ENCODE assay signal across 31 cellular contexts in genomic region chrX:133159205-133159604, GRCh38. TPM values are rescaled to one million over a fixed set of nuclear protein-coding genes. Genes with fewer than 3 reads are reported as not detected.
"Had no signal": no experiment of that assay in that cellular context is flagged by ENCODE, and none has a peak within 500 bp of the region (broad histone marks: within the 10 kb centered on the region; RNA-seq: fewer than 3 reads in every experiment).

No MANE protein-coding gene starts in this region.

- H2AFZ ChIP-seq: hepatocyte had no signal

- H3K4me1 ChIP-seq: esophagus squamous epithelium, foreskin keratinocyte, gastroesophageal sphincter, heart left ventricle, left lung, lower lobe of right lung had no signal

- H3K9me3 ChIP-seq: esophagus squamous epithelium, gastroesophageal sphincter, lower lobe of right lung had no signal

- H3K4me2 ChIP-seq: hepatocyte had no signal

- H3K4me3 ChIP-seq: esophagus squamous epithelium, gastroesophageal sphincter, heart left ventricle, hepatocyte, left lung, lower lobe of right lung had no signal

- ATAC-seq: effector memory CD8-positive, alpha-beta T cell; esophagus mucosa; foreskin keratinocyte; gastroesophageal sphincter; heart left ventricle; left lung; left ventricle myocardium superior; lower lobe of right lung; naive thymus-derived CD4-positive, alpha-beta T cell had no signal

- H3K79me2 ChIP-seq: hepatocyte had no signal

- H3K36me3 ChIP-seq: esophagus squamous epithelium, gastroesophageal sphincter, heart left ventricle, left lung, lower lobe of right lung had no signal

- H3K27ac ChIP-seq: epithelial cell of prostate, esophagus squamous epithelium, foreskin keratinocyte, gastroesophageal sphincter, heart left ventricle, hepatocyte, left lung, lower lobe of right lung had no signal

- DNase-seq: cortex of kidney; effector CD8-positive, alpha-beta T cell; effector memory CD8-positive, alpha-beta T cell; endodermal cell; erythroblast; esophagus squamous epithelium; foreskin keratinocyte; heart left ventricle; hypothalamus; immature natural killer cell; islet precursor cell; kidney; kidney glomerular epithelial cell; left lung; left ventricle myocardium superior; lower lobe of right lung; mesenchymal stem cell; naive thymus-derived CD4-positive, alpha-beta T cell had no signal

- FAIRE-seq: endometrium, frontal cortex, kidney had no signal

- H3K27me3 ChIP-seq: esophagus squamous epithelium, foreskin keratinocyte, gastroesophageal sphincter, hepatocyte had no signal

RNA-seq across cellular contexts. Expression of gene TFDP3, which starts 58.9 kb away (rescaled TPM):
- total RNA-seq: cerebellum; dermis microvascular lymphatic vessel endothelial cell; endodermal cell; esophagus mucosa; esophagus squamous epithelium; foreskin keratinocyte; frontal cortex; heart left ventricle; hepatocyte; kidney; left lung; left ventricle myocardium superior; lower leg skin; lower lobe of right lung; lung microvascular endothelial cell; mesenteric fat pad; mesothelial cell of epicardium; mucosa of gallbladder; naive thymus-derived CD4-positive, alpha-beta T cell had no signal
- polyA plus RNA-seq: foreskin keratinocyte; heart left ventricle; hepatocyte; immature natural killer cell; naive thymus-derived CD4-positive, alpha-beta T cell had no signal
